Comparison of ENCODE assay signal across 26 cellular contexts in the genomic region with DNA sequence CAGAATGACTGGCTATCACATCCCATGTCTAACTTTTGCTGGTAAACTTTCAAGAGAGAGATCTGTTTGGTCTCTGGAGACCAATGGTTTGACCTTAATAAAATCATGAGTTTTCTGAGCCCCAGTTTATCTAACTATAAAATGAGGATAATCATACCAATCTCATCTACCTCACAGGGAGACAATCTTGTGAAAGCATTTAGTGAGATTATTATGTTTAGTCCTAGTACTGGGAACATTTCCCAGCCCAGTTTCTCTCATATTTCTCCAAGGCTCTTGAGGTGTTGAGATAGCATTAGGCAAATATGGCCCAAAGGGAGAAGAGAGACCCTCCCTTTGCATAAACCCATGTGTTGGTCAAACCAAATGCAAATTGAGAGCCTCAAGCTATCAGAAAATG.
"Had no signal": no experiment of that assay in that cellular context is flagged by ENCODE, and none has a peak within 500 bp of the region (broad histone marks: within the 10 kb centered on the region; RNA-seq: fewer than 3 reads in every experiment).

No MANE protein-coding gene starts in this region.

- ATAC-seq: left cardiac atrium; left lobe of liver; left ventricle myocardium superior; lower lobe of right lung; naive thymus-derived CD8-positive, alpha-beta T cell; pancreas; right cardiac atrium; stimulated activated effector memory CD8-positive, alpha-beta T cell treated with anti-CD3 and anti-CD28 coated beads, Interleukin-12 subunit alpha, Interleukin-12 subunit beta, amount 100 ng/mL, for 72 hours had no signal

- H3K4me1 ChIP-seq: lower lobe of right lung, pancreas, spleen, testis, thyroid gland, vagina had no signal

- DNase-seq: hippocampal formation; kidney glomerular epithelial cell; left cardiac atrium; left ventricle myocardium superior; lower lobe of right lung; mammary epithelial cell; mesenchymal stem cell; naive thymus-derived CD8-positive, alpha-beta T cell; nucleus accumbens; pancreas; posterior cingulate gyrus; retina; right cardiac atrium; sigmoid colon; small intestine; spleen; stimulated activated CD4-positive, alpha-beta T cell treated with anti-CD3 and anti-CD28 coated beads, Interleukin-4, amount 100 ng/mL, for 24 hours; stimulated activated naive CD4-positive, alpha-beta T cell; testis; thyroid gland; transverse colon; upper lobe of left lung had no signal

- H3K9me3 ChIP-seq: lower lobe of right lung, pancreas, prostate gland, sigmoid colon, spleen, testis, thyroid gland, transverse colon, upper lobe of left lung, vagina had no signal

- H3K27me3 ChIP-seq: pancreas, sigmoid colon, spleen, testis, thyroid gland, transverse colon, upper lobe of left lung, vagina had no signal

- H3K27ac ChIP-seq: lower lobe of right lung, pancreas, spleen, testis, thyroid gland, upper lobe of left lung, vagina had no signal

- H3K36me3 ChIP-seq: lower lobe of right lung, prostate gland, sigmoid colon, thyroid gland, transverse colon, upper lobe of left lung, vagina had no signal

- H3K4me3 ChIP-seq: lower lobe of right lung, pancreas, prostate gland, sigmoid colon, spleen, testis, thyroid gland, transverse colon, upper lobe of left lung, vagina had no signal
